Comparison of ENCODE assay signal across 8 cellular contexts in the genomic region with DNA sequence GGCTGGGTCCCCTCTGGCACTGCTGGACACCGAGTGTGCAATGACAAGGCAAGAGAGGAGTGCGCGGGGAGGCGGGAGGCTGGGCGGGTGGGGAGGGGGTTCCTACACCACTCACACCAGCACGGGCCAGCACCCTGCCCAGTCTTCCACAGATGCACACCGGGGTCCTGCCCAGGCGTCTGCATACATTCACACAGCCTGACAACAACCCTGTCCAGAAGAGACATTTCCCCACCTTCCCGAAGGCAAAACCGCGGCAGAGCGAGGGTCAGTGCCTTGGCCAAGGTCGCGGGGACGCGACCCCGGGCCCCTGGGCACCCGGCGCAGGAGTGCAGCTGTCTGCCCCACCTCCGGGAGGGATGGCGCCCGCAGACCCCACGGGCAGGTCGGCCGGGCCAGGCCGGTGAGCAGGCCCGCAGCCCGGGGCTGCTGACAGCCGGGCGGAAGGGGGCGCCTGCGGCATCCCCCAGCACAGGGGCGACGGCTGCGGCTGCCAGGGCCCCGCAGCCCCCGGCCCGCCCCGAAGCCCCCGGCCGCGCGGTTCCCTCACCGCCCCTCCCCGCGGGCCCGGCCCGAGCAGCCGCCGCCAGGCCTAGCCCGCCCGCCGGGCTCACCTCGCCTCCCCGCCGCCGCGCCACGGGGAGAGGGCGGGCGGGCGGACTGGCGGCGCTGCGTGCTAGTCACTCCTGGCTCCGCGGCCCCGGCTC. TPM values are rescaled to one million over a fixed set of nuclear protein-coding genes. Genes with fewer than 3 reads are reported as not detected.
DNase-seq lines count a peak whose midpoint lies in the region; ATAC-seq, FAIRE-seq and TF ChIP-seq lines count a peak whose summit lies in the region.

No MANE protein-coding gene starts in this region.

- H3K36me3 ChIP-seq in bronchial epithelial cell (ENCODE audit: control insufficient read depth, insufficient read depth, low read length) (peaks cover 2% of the 10 kb centered on the region), right lobe of liver (no peaks in the 10 kb centered on the region), thyroid gland (no peaks in the 10 kb centered on the region)

- peak overlapping the region; percentile 82 for H3K4me2 ChIP-seq in A549

- H3K27me3 ChIP-seq in bronchial epithelial cell (ENCODE audit: control insufficient read depth, insufficient read depth, low read length) = no peaks in the 10 kb centered on the region
- H3K27me3 ChIP-seq in right lobe of liver = no peaks in the 10 kb centered on the region
- no peaks in the 10 kb centered on the region for H3K27me3 ChIP-seq in thyroid gland

- POLR2A ChIA-PET in A549 (lab: Yijun Ruan, JAX) = no interaction called here

- peak; percentile 52 for TF ChIP-seq CTCF in A549 (IDR thresholded peaks at IDR 0.05)
- TF ChIP-seq CTCF in bronchial epithelial cell (IDR thresholded peaks at IDR 0.05; ENCODE audit: insufficient read depth, low read length, severe bottlenecking) = peak; percentile 24
- TF ChIP-seq CTCF in right lobe of liver (IDR thresholded peaks at IDR 0.05) = peak in 3 of 4 donors; percentile 5 to 35 (median 10)
- peak in 2 of 6 experiments; percentile 2 to 21 for TF ChIP-seq CTCF in thyroid gland (IDR thresholded peaks at IDR 0.05)

- intact Hi-C loops in right lobe of liver (cut with DNase I) = no loop called here
- intact Hi-C loops in thyroid gland (cut with DNase I) = no loop called here

- peak overlapping the region; percentile 85 to 97 for H3K27ac ChIP-seq in A549
- peak overlapping the region in 1 of 3 donors; percentile 87 for H3K27ac ChIP-seq in right lobe of liver
- peak overlapping the region in 2 of 3 donors; percentile 10 to 28 for H3K27ac ChIP-seq in thyroid gland

- peak; percentile 36 to 58 for ATAC-seq in A549
- ATAC-seq in HG02678 (IDR thresholded peaks at IDR 0.05; ENCODE audit: unreplicated experiment) = peak; percentile 32
- ATAC-seq in right lobe of liver = peak; percentile 6 to 16 (median 10)

- CTCF ChIA-PET in A549 (lab: Yijun Ruan, JAX) = interaction anchor here (1.0 to 10.6 kb wide), 11 partner anchors 8 to 315 kb away, joined by 3 to 344 read pairs (median 6); partner anchors contain the start of gene RASGEF1C

- no peaks in the 10 kb centered on the region for H3K9me3 ChIP-seq in A549
- no peaks in the 10 kb centered on the region for H3K9me3 ChIP-seq in right lobe of liver
- H3K9me3 ChIP-seq in thyroid gland = no peaks in the 10 kb centered on the region

- no peak for TF ChIP-seq EP300 in A549 (IDR thresholded peaks at IDR 0.05)

- peaks cover 18% of the 10 kb centered on the region for H3K4me1 ChIP-seq in A549
- peaks cover 0 to 17% (median 0%) of the 10 kb centered on the region in 4 donors for H3K4me1 ChIP-seq in right lobe of liver
- peaks cover 22 to 28% of the 10 kb centered on the region in 2 donors for H3K4me1 ChIP-seq in thyroid gland

- TF ChIP-seq POLR2A in A549 (IDR thresholded peaks at IDR 0.05; ENCODE audit: low read length) (no peak), GM12892 (IDR thresholded peaks at IDR 0.05; ENCODE audit: low read depth, low read length) (no peak), right lobe of liver (IDR thresholded peaks at IDR 0.05) (no peak), thyroid gland (IDR thresholded peaks at IDR 0.05) (no peak)

- no peak for FAIRE-seq in A549 (lab: Jason Lieb, UNC)
- FAIRE-seq in GM12892 (lab: Jason Lieb, UNC) = no peak
- no peak for FAIRE-seq in bronchial epithelial cell (lab: Jason Lieb, UNC)

- TF ChIP-seq RAD21 in A549 (conservative IDR thresholded peaks at IDR 0.05 in 1 of 2, IDR thresholded peaks at IDR 0.05 in 1 of 2) = no peak

- DNase-seq in A549 (ENCODE audit: low read depth in 1 of 2, low spot score in 1 of 2) (peak in 1 of 2 experiments; percentile 45), GM12892 (ENCODE audit: insufficient read length) (peak; percentile 43), NCI-H460 (ENCODE audit: extremely low read depth, low read depth) (peak; percentile 12), bronchial epithelial cell (ENCODE audit: low read depth) (no peak), right lobe of liver (peak in 1 of 3 donors; percentile 52), thyroid gland (peak; percentile 10 to 21), SHP77 (lab: John Stamatoyannopoulos, UW) (no peak)

- WGBS in A549 (ENCODE audit: missing lambda C conversion rate) = 1% methylated on average over 11 of the region's 68 CpGs
- WGBS in right lobe of liver (ENCODE audit: insufficient coverage, low coverage, low lambda C conversion rate, missing lambda C conversion rate) = no CpG with 5 or more reads among the region's 68 CpGs
- WGBS in thyroid gland, 2 donors = 0% methylated on average over 1 of the region's 68 CpGs

- peak overlapping the region; percentile 74 for H3K4me3 ChIP-seq in A549
- H3K4me3 ChIP-seq in bronchial epithelial cell (ENCODE audit: low read depth, low read length) = peak overlapping the region; percentile 78
- peak overlapping the region; percentile 58 to 100 (median 62) for H3K4me3 ChIP-seq in right lobe of liver
- H3K4me3 ChIP-seq in thyroid gland (replicated peaks in 1 of 3) = peak overlapping the region in 2 of 3 donors; percentile 59 to 85

TF ChIP-seq in A549, 52 proteins besides CTCF, POLR2A, EP300 and RAD21 (continues in another document):
- TF ChIP-seq NFE2L2 (conservative IDR thresholded peaks at IDR 0.05; ENCODE audit: low read length) = no peak
- TF ChIP-seq EHF (CRISPR knock-in tag; IDR thresholded peaks at IDR 0.05) = no peak
- TF ChIP-seq BCL3 (IDR thresholded peaks at IDR 0.05) = no peak
- TF ChIP-seq NR3C1 (IDR thresholded peaks at IDR 0.05) = no peak
- no peak for TF ChIP-seq RNF2 (IDR thresholded peaks at IDR 0.05; ENCODE audit: borderline replicate concordance, low read depth)
- TF ChIP-seq, protein P1, sequence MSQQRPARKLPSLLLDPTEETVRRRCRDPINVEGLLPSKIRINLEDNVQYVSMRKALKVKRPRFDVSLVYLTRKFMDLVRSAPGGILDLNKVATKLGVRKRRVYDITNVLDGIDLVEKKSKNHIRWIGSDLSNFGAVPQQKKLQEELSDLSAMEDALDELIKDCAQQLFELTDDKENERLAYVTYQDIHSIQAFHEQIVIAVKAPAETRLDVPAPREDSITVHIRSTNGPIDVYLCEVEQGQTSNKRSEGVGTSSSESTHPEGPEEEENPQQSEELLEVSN (IDR thresholded peaks at IDR 0.05; ENCODE audit: borderline replicate concordance, low read depth) = no peak
- no peak for TF ChIP-seq BHLHE40 (IDR thresholded peaks at IDR 0.05; ENCODE audit: low read depth, low read length)
- no peak for TF ChIP-seq ESRRA (IDR thresholded peaks at IDR 0.05; ENCODE audit: borderline replicate concordance, low read length)
- TF ChIP-seq HEYL (CRISPR knock-in tag; IDR thresholded peaks at IDR 0.05) = no peak
- TF ChIP-seq CHD4 (IDR thresholded peaks at IDR 0.05; ENCODE audit: borderline replicate concordance) = no peak
- TF ChIP-seq MAFK (IDR thresholded peaks at IDR 0.05; ENCODE audit: partially characterized antibody) = no peak
- no peak for TF ChIP-seq EHMT2 (IDR thresholded peaks at IDR 0.05; ENCODE audit: low read depth)
- TF ChIP-seq, protein P2, sequence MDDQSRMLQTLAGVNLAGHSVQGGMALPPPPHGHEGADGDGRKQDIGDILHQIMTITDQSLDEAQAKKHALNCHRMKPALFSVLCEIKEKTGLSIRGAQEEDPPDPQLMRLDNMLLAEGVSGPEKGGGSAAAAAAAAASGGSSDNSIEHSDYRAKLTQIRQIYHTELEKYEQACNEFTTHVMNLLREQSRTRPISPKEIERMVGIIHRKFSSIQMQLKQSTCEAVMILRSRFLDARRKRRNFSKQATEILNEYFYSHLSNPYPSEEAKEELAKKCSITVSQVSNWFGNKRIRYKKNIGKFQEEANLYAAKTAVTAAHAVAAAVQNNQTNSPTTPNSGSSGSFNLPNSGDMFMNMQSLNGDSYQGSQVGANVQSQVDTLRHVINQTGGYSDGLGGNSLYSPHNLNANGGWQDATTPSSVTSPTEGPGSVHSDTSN (IDR thresholded peaks at IDR 0.05) = no peak
- TF ChIP-seq SMC3 (IDR thresholded peaks at IDR 0.05) = no peak
- no peak for TF ChIP-seq POLR2AphosphoS2 (conservative IDR thresholded peaks at IDR 0.05; ENCODE audit: low read length)
- TF ChIP-seq, protein P3, sequence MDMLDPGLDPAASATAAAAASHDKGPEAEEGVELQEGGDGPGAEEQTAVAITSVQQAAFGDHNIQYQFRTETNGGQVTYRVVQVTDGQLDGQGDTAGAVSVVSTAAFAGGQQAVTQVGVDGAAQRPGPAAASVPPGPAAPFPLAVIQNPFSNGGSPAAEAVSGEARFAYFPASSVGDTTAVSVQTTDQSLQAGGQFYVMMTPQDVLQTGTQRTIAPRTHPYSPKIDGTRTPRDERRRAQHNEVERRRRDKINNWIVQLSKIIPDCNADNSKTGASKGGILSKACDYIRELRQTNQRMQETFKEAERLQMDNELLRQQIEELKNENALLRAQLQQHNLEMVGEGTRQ (IDR thresholded peaks at IDR 0.05) = no peak

RNA-seq across cellular contexts. Expression of gene MAPK9, which starts 0.5 kb away (rescaled TPM):
- polyA plus RNA-seq in A549 (2011; rRNA removed) = 52.7 and 66.9 TPM in 2 replicates
- polyA plus RNA-seq in A549 (2012; cell fraction: cytosol; rRNA removed) = 31.5 and 35.5 TPM in 2 replicates
- polyA plus RNA-seq in A549 (2012; cell fraction: nucleus; rRNA removed) = 17.8 and 29.8 TPM in 2 replicates
- 34.6 to 36.6 TPM (median 34.7 TPM) in 3 replicates for polyA plus RNA-seq in A549 (2017; fragmentation: RNase III; extraction: RNeasy Plus Mini Kit Qiagen cat#74134 plus additional on column Dnase treatment)
- 57.9 and 65.4 TPM in 2 replicates for polyA minus RNA-seq in A549 (2011; rRNA and poly(A)+ RNA removed)
- polyA plus RNA-seq in GM12892 (2012; ENCODE audit: missing spikeins) = 24.1 TPM
- 33.2 and 39.2 TPM in 2 replicates for total RNA-seq in NCI-H460 (2014; rRNA removed; shearing (Covaris generic))
- 32.7 and 50.5 TPM in 2 replicates for polyA plus RNA-seq in NCI-H460 (2014; cell fraction: nucleus; rRNA removed)
- 19.7 and 23.2 TPM in 2 replicates for total RNA-seq in bronchial epithelial cell
- 10 to 100 TPM; 14.4 to 18.6 (median 15.6) TPM for total RNA-seq in right lobe of liver
- total RNA-seq in thyroid gland = 10 to 100 TPM; 48.1 to 70.0 (median 54.2) TPM

Comparison
In these comparisons a context has a peak if more than half of its experiments do, and no peak if none do; other contexts are left out.
1. DNase-seq: peak in GM12892 (single experiment), NCI-H460 (single experiment) and thyroid gland (2 of 2); none in bronchial epithelial cell (single experiment) and SHP77 (0 of 2).
2. Peak in every context shown above with its lines, with median percentiles within 50 percentile points of each other: ATAC-seq and H3K4me3 ChIP-seq.